Comparison of ENCODE assay signal across 1 cellular context in the genomic region with DNA sequence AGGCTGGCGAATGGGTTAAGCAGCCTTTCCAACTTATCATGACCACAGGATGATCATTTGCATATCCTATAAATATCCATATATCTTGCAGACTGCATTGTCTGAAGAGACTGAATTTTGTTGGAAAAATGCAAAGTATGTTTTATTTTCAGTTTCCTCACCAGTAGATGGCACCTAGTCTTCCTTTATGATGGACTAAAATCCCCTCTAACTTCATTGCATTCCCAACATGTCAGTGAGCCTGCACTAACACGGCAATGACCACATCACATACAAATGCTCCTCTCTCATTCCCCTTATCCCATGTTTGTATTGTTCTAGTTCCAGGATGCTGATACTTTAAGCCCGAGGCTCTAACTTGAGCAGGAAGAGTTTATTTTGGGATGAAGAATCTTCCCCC.
TF ChIP-seq lines count a peak whose summit lies in the region.

No MANE protein-coding gene starts in this region.

TF ChIP-seq in HepG2, 621 proteins besides CTCF, POLR2A, EP300 and RAD21 (continued from another document and continues in another):
- TF ChIP-seq TEAD3 (CRISPR knock-in tag; optimal IDR thresholded peaks at IDR 0.05; ENCODE audit: borderline replicate concordance) = peak; percentile 75
- no peak for TF ChIP-seq ETV5 (CRISPR knock-in tag; IDR thresholded peaks at IDR 0.05; ENCODE audit: borderline replicate concordance)
- TF ChIP-seq SOX5 (CRISPR knock-in tag; IDR thresholded peaks at IDR 0.05; ENCODE audit: borderline replicate concordance) = peak; percentile 51; the same call in 1 of the 2 replicates
- no peak for TF ChIP-seq ZNF414 (CRISPR knock-in tag; IDR thresholded peaks at IDR 0.05)
- no peak for TF ChIP-seq ZKSCAN1 (IDR thresholded peaks at IDR 0.05; ENCODE audit: low read length)
- TF ChIP-seq NFKB2 (CRISPR knock-in tag; IDR thresholded peaks at IDR 0.05; ENCODE audit: borderline replicate concordance) = no peak
- TF ChIP-seq ZBTB42 (CRISPR knock-in tag; IDR thresholded peaks at IDR 0.05) = no peak
- TF ChIP-seq HNRNPL (IDR thresholded peaks at IDR 0.05; ENCODE audit: low read depth, low read length) = no peak
- TF ChIP-seq ZNF441 (CRISPR knock-in tag; IDR thresholded peaks at IDR 0.05; ENCODE audit: borderline replicate concordance) = no peak
- TF ChIP-seq U2AF2 (IDR thresholded peaks at IDR 0.05; ENCODE audit: low read depth, low read length) = no peak
- TF ChIP-seq ZNF350 (CRISPR knock-in tag; IDR thresholded peaks at IDR 0.05; ENCODE audit: borderline replicate concordance, low read depth) = no peak
- TF ChIP-seq, protein P1, sequence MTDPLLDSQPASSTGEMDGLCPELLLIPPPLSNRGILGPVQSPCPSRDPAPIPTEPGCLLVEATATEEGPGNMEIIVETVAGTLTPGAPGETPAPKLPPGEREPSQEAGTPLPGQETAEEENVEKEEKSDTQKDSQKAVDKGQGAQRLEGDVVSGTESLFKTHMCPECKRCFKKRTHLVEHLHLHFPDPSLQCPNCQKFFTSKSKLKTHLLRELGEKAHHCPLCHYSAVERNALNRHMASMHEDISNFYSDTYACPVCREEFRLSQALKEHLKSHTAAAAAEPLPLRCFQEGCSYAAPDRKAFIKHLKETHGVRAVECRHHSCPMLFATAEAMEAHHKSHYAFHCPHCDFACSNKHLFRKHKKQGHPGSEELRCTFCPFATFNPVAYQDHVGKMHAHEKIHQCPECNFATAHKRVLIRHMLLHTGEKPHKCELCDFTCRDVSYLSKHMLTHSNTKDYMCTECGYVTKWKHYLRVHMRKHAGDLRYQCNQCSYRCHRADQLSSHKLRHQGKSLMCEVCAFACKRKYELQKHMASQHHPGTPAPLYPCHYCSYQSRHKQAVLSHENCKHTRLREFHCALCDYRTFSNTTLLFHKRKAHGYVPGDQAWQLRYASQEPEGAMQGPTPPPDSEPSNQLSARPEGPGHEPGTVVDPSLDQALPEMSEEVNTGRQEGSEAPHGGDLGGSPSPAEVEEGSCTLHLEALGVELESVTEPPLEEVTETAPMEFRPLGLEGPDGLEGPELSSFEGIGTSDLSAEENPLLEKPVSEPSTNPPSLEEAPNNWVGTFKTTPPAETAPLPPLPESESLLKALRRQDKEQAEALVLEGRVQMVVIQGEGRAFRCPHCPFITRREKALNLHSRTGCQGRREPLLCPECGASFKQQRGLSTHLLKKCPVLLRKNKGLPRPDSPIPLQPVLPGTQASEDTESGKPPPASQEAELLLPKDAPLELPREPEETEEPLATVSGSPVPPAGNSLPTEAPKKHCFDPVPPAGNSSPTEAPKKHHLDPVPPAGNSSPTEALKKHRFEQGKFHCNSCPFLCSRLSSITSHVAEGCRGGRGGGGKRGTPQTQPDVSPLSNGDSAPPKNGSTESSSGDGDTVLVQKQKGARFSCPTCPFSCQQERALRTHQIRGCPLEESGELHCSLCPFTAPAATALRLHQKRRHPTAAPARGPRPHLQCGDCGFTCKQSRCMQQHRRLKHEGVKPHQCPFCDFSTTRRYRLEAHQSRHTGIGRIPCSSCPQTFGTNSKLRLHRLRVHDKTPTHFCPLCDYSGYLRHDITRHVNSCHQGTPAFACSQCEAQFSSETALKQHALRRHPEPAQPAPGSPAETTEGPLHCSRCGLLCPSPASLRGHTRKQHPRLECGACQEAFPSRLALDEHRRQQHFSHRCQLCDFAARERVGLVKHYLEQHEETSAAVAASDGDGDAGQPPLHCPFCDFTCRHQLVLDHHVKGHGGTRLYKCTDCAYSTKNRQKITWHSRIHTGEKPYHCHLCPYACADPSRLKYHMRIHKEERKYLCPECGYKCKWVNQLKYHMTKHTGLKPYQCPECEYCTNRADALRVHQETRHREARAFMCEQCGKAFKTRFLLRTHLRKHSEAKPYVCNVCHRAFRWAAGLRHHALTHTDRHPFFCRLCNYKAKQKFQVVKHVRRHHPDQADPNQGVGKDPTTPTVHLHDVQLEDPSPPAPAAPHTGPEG (CRISPR knock-in tag; IDR thresholded peaks at IDR 0.05) = no peak
- no peak for TF ChIP-seq SOX13 (IDR thresholded peaks at IDR 0.05)
- peak in 1 of 2 experiments; percentile 32; a peak in 1 of 4 replicates for TF ChIP-seq SOX13 (CRISPR knock-in tag; conservative IDR thresholded peaks at IDR 0.05 in 1 of 2, IDR thresholded peaks at IDR 0.05 in 1 of 2)
- no peak for TF ChIP-seq BATF2 (CRISPR knock-in tag; IDR thresholded peaks at IDR 0.05)
- 0 out of 2 replicates have a peak, but pooled peaks have one; percentile 44 for TF ChIP-seq KLF6 (CRISPR knock-in tag; IDR thresholded peaks at IDR 0.05)
- TF ChIP-seq NCOA2 (CRISPR knock-in tag; IDR thresholded peaks at IDR 0.05) = no peak
- no peak for TF ChIP-seq NRL (CRISPR knock-in tag; IDR thresholded peaks at IDR 0.05; ENCODE audit: borderline replicate concordance)
- no peak for TF ChIP-seq NCOR1 (IDR thresholded peaks at IDR 0.05; ENCODE audit: borderline replicate concordance, low read length)
- TF ChIP-seq NBN (conservative IDR thresholded peaks at IDR 0.05) = no peak
- TF ChIP-seq, protein P2, sequence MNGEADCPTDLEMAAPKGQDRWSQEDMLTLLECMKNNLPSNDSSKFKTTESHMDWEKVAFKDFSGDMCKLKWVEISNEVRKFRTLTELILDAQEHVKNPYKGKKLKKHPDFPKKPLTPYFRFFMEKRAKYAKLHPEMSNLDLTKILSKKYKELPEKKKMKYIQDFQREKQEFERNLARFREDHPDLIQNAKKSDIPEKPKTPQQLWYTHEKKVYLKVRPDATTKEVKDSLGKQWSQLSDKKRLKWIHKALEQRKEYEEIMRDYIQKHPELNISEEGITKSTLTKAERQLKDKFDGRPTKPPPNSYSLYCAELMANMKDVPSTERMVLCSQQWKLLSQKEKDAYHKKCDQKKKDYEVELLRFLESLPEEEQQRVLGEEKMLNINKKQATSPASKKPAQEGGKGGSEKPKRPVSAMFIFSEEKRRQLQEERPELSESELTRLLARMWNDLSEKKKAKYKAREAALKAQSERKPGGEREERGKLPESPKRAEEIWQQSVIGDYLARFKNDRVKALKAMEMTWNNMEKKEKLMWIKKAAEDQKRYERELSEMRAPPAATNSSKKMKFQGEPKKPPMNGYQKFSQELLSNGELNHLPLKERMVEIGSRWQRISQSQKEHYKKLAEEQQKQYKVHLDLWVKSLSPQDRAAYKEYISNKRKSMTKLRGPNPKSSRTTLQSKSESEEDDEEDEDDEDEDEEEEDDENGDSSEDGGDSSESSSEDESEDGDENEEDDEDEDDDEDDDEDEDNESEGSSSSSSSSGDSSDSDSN (CRISPR knock-in tag; IDR thresholded peaks at IDR 0.05) = no peak
- TF ChIP-seq RORA (CRISPR knock-in tag; IDR thresholded peaks at IDR 0.05) = no peak
- no peak for TF ChIP-seq DMAP1 (CRISPR knock-in tag; IDR thresholded peaks at IDR 0.05)
- no peak for TF ChIP-seq ATF7-NPFF (CRISPR knock-in tag; IDR thresholded peaks at IDR 0.05; ENCODE audit: low read depth)
- TF ChIP-seq ZFYVE20 (CRISPR knock-in tag; IDR thresholded peaks at IDR 0.05; ENCODE audit: borderline replicate concordance, low read depth) = no peak
- no peak for TF ChIP-seq SRSF1 (optimal IDR thresholded peaks at IDR 0.05; ENCODE audit: low read depth, low read length)
- TF ChIP-seq ZNF772 (CRISPR knock-in tag; IDR thresholded peaks at IDR 0.05) = no peak
- TF ChIP-seq PATZ1 (CRISPR knock-in tag; IDR thresholded peaks at IDR 0.05) = 0 out of 2 replicates have a peak, but pooled peaks have one; percentile 16
- TF ChIP-seq HMGXB4 (CRISPR knock-in tag; IDR thresholded peaks at IDR 0.05; ENCODE audit: borderline replicate concordance in 1 of 2, low read depth in 1 of 2) = no peak
- TF ChIP-seq RFX5 (IDR thresholded peaks at IDR 0.05; ENCODE audit: low read depth, low read length) = no peak
- TF ChIP-seq THYN1 (CRISPR knock-in tag; IDR thresholded peaks at IDR 0.05; ENCODE audit: borderline replicate concordance, low read depth) = no peak
- peak; percentile 18; the same call in 1 of the 2 replicates for TF ChIP-seq THAP11 (CRISPR knock-in tag; IDR thresholded peaks at IDR 0.05)
- TF ChIP-seq HOXA3 (CRISPR knock-in tag; IDR thresholded peaks at IDR 0.05) = no peak
- TF ChIP-seq ZNF816 (CRISPR knock-in tag; IDR thresholded peaks at IDR 0.05; ENCODE audit: borderline replicate concordance) = no peak
- no peak for TF ChIP-seq MAX (IDR thresholded peaks at IDR 0.05)
- no peak for TF ChIP-seq ZNF777 (CRISPR knock-in tag; IDR thresholded peaks at IDR 0.05)
- no peak for TF ChIP-seq PRMT3 (CRISPR knock-in tag; IDR thresholded peaks at IDR 0.05; ENCODE audit: borderline replicate concordance, low read depth)
- TF ChIP-seq, protein P3, sequence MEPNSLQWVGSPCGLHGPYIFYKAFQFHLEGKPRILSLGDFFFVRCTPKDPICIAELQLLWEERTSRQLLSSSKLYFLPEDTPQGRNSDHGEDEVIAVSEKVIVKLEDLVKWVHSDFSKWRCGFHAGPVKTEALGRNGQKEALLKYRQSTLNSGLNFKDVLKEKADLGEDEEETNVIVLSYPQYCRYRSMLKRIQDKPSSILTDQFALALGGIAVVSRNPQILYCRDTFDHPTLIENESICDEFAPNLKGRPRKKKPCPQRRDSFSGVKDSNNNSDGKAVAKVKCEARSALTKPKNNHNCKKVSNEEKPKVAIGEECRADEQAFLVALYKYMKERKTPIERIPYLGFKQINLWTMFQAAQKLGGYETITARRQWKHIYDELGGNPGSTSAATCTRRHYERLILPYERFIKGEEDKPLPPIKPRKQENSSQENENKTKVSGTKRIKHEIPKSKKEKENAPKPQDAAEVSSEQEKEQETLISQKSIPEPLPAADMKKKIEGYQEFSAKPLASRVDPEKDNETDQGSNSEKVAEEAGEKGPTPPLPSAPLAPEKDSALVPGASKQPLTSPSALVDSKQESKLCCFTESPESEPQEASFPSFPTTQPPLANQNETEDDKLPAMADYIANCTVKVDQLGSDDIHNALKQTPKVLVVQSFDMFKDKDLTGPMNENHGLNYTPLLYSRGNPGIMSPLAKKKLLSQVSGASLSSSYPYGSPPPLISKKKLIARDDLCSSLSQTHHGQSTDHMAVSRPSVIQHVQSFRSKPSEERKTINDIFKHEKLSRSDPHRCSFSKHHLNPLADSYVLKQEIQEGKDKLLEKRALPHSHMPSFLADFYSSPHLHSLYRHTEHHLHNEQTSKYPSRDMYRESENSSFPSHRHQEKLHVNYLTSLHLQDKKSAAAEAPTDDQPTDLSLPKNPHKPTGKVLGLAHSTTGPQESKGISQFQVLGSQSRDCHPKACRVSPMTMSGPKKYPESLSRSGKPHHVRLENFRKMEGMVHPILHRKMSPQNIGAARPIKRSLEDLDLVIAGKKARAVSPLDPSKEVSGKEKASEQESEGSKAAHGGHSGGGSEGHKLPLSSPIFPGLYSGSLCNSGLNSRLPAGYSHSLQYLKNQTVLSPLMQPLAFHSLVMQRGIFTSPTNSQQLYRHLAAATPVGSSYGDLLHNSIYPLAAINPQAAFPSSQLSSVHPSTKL (CRISPR knock-in tag; IDR thresholded peaks at IDR 0.05) = peak; percentile 49
- no peak for TF ChIP-seq HOXA5 (CRISPR knock-in tag; IDR thresholded peaks at IDR 0.05)
- TF ChIP-seq MAFK (conservative IDR thresholded peaks at IDR 0.05 in 1 of 2, IDR thresholded peaks at IDR 0.05 in 1 of 2; ENCODE audit: low read length in 2 of 2) = peak; percentile 32 to 36; a peak in 3 of 4 replicates
- no peak for TF ChIP-seq ZNF317 (CRISPR knock-in tag; IDR thresholded peaks at IDR 0.05)
- TF ChIP-seq SMC3 (IDR thresholded peaks at IDR 0.05; ENCODE audit: low read length) = peak; percentile 91
- TF ChIP-seq ZSCAN25 (CRISPR knock-in tag; IDR thresholded peaks at IDR 0.05) = no peak
